Comparison of ENCODE assay signal across 9 cellular contexts in genomic region chr4:153705743-153706468, GRCh38. TPM values are rescaled to one million over a fixed set of nuclear protein-coding genes. Genes with fewer than 3 reads are reported as not detected.
DNase-seq lines count a peak whose midpoint lies in the region; ATAC-seq, FAIRE-seq and TF ChIP-seq lines count a peak whose summit lies in the region.
"Had no signal": no experiment of that assay in that cellular context is flagged by ENCODE, and none has a peak within 500 bp of the region (broad histone marks: within the 10 kb centered on the region; RNA-seq: fewer than 3 reads in every experiment).

No MANE protein-coding gene starts in this region.

- TF ChIP-seq EP300 in K562 (IDR thresholded peaks at IDR 0.05; ENCODE audit: low read length) = no peak

- H3K9ac ChIP-seq in K562 (ENCODE audit: insufficient read depth in 1 of 2, low read depth in 2 of 2, low read length in 2 of 2) = no peak overlapping the region

- H2AFZ ChIP-seq in K562 (ENCODE audit: low read depth, low read length) = no peak overlapping the region

- no peak for FAIRE-seq in K562 (lab: Jason Lieb, UNC)

- intact Hi-C loops in K562 (cut with micrococcal nuclease) = no loop called here

- H3K79me2 ChIP-seq in K562 (ENCODE audit: control insufficient read depth, insufficient read depth, low read length) = no peaks in the 10 kb centered on the region

- WGBS in K562 (ENCODE audit: insufficient coverage, low coverage, missing lambda C conversion rate) = 0% methylated on average over 2 of the region's 2 CpGs

- no peak overlapping the region for H3K4me2 ChIP-seq in K562 (ENCODE audit: insufficient read depth, low read length)

- H3K27me3 ChIP-seq in HL-60 (ENCODE audit: insufficient read depth, poor library complexity, severe bottlenecking) (no peaks in the 10 kb centered on the region), K562 (ENCODE audit: control insufficient read depth in 2 of 2, insufficient read depth in 2 of 2, low read length in 2 of 2) (peaks cover 2 to 8% of the 10 kb centered on the region in 2 experiments; a peak in 3 of 5 replicates)

- DNase-seq in HL-60 (ENCODE audit: low read depth in 1 of 2, low spot score in 1 of 2) (peak in 1 of 2 experiments; percentile 43), K562 (ENCODE audit: extremely low read depth in 1 of 4, low spot score in 3 of 4) (no peak), DMS153 treated with DMSO at 0.1 percent for 48 hours (lab: John Stamatoyannopoulos, UW; ENCODE audit: unreplicated experiment) (no peak), DMS 273 (lab: John Stamatoyannopoulos, UW; ENCODE audit: unreplicated experiment) (no peak)
- DNase-seq: retina had no signal

- no peaks in the 10 kb centered on the region for H3K9me3 ChIP-seq in K562 (replicated peaks; ENCODE audit: control insufficient read depth, insufficient read depth, low read depth, low read length)

- BruUV-seq in K562 (replicated peaks; lab: Mats Ljungman, UMichigan) = no TSS peak

- no peaks in the 10 kb centered on the region for H3K9me1 ChIP-seq in K562 (ENCODE audit: control insufficient read depth, insufficient read depth, low read length)

- CTCF ChIA-PET in K562 (lab: Yijun Ruan, JAX; ENCODE audit: low intra/inter-chr PET ratio) = no interaction called here

- H3K36me3 ChIP-seq in K562 (ENCODE audit: control insufficient read depth, insufficient read depth, low read length) = no peaks in the 10 kb centered on the region

- no peaks in the 10 kb centered on the region for H3K4me1 ChIP-seq in K562 (replicated peaks in 1 of 2; ENCODE audit: control insufficient read depth in 2 of 2, insufficient read depth in 2 of 2, low read length in 2 of 2)

- H4K20me1 ChIP-seq in K562 (replicated peaks; ENCODE audit: control insufficient read depth, insufficient read depth, low read length) = no peaks in the 10 kb centered on the region

- H3K4me3 ChIP-seq in HL-60 (replicated peaks; ENCODE audit: insufficient read depth, low read length) (no peak overlapping the region), K562 (no peak overlapping the region)

- no peak for TF ChIP-seq POLR2A in K562 (conservative IDR thresholded peaks at IDR 0.05)

- POLR2A ChIA-PET in K562 (lab: Yijun Ruan, JAX) = no interaction called here

- in situ Hi-C loops in K562 (cut with MboI) = no loop called here

- H3K27ac ChIP-seq in HL-60 (replicated peaks) (peak overlapping the region; percentile 58), K562 (ENCODE audit: extremely low read depth, low read depth, low read length) (no peak overlapping the region)

- TF ChIP-seq CTCF in HL-60 (IDR thresholded peaks at IDR 0.05; ENCODE audit: insufficient read depth, low read length) (no peak), K562 (IDR thresholded peaks at IDR 0.05 in 2 of 3, conservative IDR thresholded peaks at IDR 0.05 in 1 of 3; ENCODE audit: insufficient read depth in 2 of 3, low read depth in 1 of 3, low read length in 3 of 3) (no peak)

- TF ChIP-seq RAD21 in K562 (CRISPR knock-in tag; conservative IDR thresholded peaks at IDR 0.05 in 1 of 2, IDR thresholded peaks at IDR 0.05 in 1 of 2) = no peak

- peak; percentile 91 for ATAC-seq in GM18909 (IDR thresholded peaks at IDR 0.05; ENCODE audit: poor library complexity, unreplicated experiment)
- peak; percentile 69 for ATAC-seq in HG02588 (IDR thresholded peaks at IDR 0.05; ENCODE audit: unreplicated experiment)
- ATAC-seq in K562 = no peak
- no peak for ATAC-seq in HG03045 (IDR thresholded peaks at IDR 0.05; ENCODE audit: unreplicated experiment)
- ATAC-seq: WTC11 had no signal

TF ChIP-seq in K562, 482 proteins besides CTCF, POLR2A, EP300 and RAD21:
- TF ChIP-seq MXD1 (CRISPR knock-in tag; IDR thresholded peaks at IDR 0.05; ENCODE audit: borderline replicate concordance, poor library complexity, severe bottlenecking) = no peak
- no peak for TF ChIP-seq NCOA6 (IDR thresholded peaks at IDR 0.05)
- peak; percentile 41; the same call in 1 of the 2 replicates for TF ChIP-seq SPI1 (IDR thresholded peaks at IDR 0.05; ENCODE audit: borderline replicate concordance, low read depth, low read length)
TF ChIP-seq in K562: peak in this region for 1.

RNA-seq across cellular contexts. Expression of gene TLR2, which starts 21.8 kb away (rescaled TPM):
- total RNA-seq in K562 (2011; cell fraction: chromatin; rRNA removed; ENCODE audit: low replicate concordance) = not detected in 2 replicates
- not detected in 2 replicates for total RNA-seq in K562 (2011; cell fraction: nucleolus; rRNA removed)
- not detected in 2 replicates for total RNA-seq in K562 (2011; cell fraction: nucleoplasm; rRNA removed)
- total RNA-seq in K562 (2014; rRNA removed) = not detected in 2 replicates
- total RNA-seq in K562 (2014; rRNA removed; fragmentation: Illumina TruSeq; extraction: Trizol) = 0.11 TPM in 1 of 2 replicates, not detected in the other
- not detected in 2 replicates for total RNA-seq in K562 (2015; rRNA removed; fragmentation: Illumina TruSeq; extraction: Trizol)
- total RNA-seq in K562 (2021) = 0.09 and 0.22 TPM in 2 replicates
- polyA plus RNA-seq in K562 (2011; rRNA removed) = not detected in 2 replicates
- not detected in 2 replicates for polyA plus RNA-seq in K562 (2011; cell fraction: cytosol; rRNA removed)
- polyA plus RNA-seq in K562 (2011; cell fraction: nucleus; rRNA removed) = 0.09 and 0.24 TPM in 2 replicates
- polyA plus RNA-seq in K562 (2012) = 0.07 TPM in 1 of 2 replicates, not detected in the other
- polyA plus RNA-seq in K562 (2014; fragmentation: Illumina TruSeq; extraction: Trizol) = not detected in 2 replicates
- polyA plus RNA-seq in K562 (2014; fragmentation: Nextera tagmentation; extraction: Ambion mirVana) = not detected
- 0.23 TPM in 1 of 2 replicates, not detected in the other for polyA plus RNA-seq in K562 (2014; rRNA removed)
- polyA minus RNA-seq in K562 (2011; rRNA and poly(A)+ RNA removed) = 0.06 TPM in 1 of 2 replicates, not detected in the other
- not detected in 2 replicates for polyA minus RNA-seq in K562 (2011; cell fraction: cytosol; rRNA and poly(A)+ RNA removed)
- polyA minus RNA-seq in K562 (2011; cell fraction: nucleus; rRNA and poly(A)+ RNA removed) = not detected in 2 replicates

RNA-seq across cellular contexts. Expression of gene RNF175, which starts 53.9 kb away (rescaled TPM):
- total RNA-seq in K562 (2011; cell fraction: chromatin; rRNA removed; ENCODE audit: low replicate concordance) = not detected in 2 replicates
- not detected in 2 replicates for total RNA-seq in K562 (2011; cell fraction: nucleolus; rRNA removed)
- not detected in 2 replicates for total RNA-seq in K562 (2011; cell fraction: nucleoplasm; rRNA removed)
- total RNA-seq in K562 (2014; rRNA removed) (not detected in 2 replicates), K562 (2014; rRNA removed; fragmentation: Illumina TruSeq; extraction: Trizol) (not detected in 2 replicates), K562 (2015; rRNA removed; fragmentation: Illumina TruSeq; extraction: Trizol) (not detected in 2 replicates), K562 (2021) (not detected in 2 replicates)
- polyA plus RNA-seq in K562 (2011; rRNA removed) (not detected in 2 replicates), K562 (2014; fragmentation: Illumina TruSeq; extraction: Trizol) (not detected in 2 replicates), K562 (2014; fragmentation: Nextera tagmentation; extraction: Ambion mirVana) (not detected), K562 (2014; rRNA removed) (not detected in 2 replicates)
- not detected in 2 replicates for polyA plus RNA-seq in K562 (2011; cell fraction: cytosol; rRNA removed)
- not detected in 2 replicates for polyA plus RNA-seq in K562 (2011; cell fraction: nucleus; rRNA removed)
- not detected in 2 replicates for polyA plus RNA-seq in K562 (2012)
- not detected in 2 replicates for polyA minus RNA-seq in K562 (2011; rRNA and poly(A)+ RNA removed)
- polyA minus RNA-seq in K562 (2011; cell fraction: cytosol; rRNA and poly(A)+ RNA removed) = not detected in 2 replicates
- not detected in 2 replicates for polyA minus RNA-seq in K562 (2011; cell fraction: nucleus; rRNA and poly(A)+ RNA removed)

Comparison
In these comparisons a context has a peak if more than half of its experiments do, and no peak if none do; other contexts are left out.
1. ATAC-seq: peak in GM18909 (single experiment) and HG02588 (single experiment); none in K562 (single experiment) and HG03045 (single experiment).